ENCODE assay signal across 14 cellular contexts in the genomic region with DNA sequence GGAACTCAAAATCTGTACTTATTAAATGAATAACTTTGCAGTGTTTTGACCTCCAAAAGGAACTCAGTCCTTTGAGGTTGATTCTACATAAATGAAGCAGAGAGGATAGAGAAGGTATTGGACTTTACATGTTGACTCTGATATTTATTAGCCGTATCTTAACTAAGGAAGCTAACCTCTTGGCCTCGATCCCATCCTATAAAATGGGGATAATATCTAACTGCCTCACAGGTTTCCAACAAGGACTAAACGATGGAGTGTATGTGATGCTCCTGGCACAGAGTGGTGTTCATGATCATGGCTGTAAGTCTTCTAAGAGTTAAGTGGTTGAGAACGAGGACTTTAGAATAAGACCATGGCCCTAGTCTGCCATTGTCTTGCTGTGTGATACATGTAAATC. TPM values are rescaled to one million over a fixed set of nuclear protein-coding genes. Genes with fewer than 3 reads are reported as not detected.
DNase-seq lines count a peak whose midpoint lies in the region; ATAC-seq and TF ChIP-seq lines count a peak whose summit lies in the region.
"Had no signal": no experiment of that assay in that cellular context is flagged by ENCODE, and none has a peak within 500 bp of the region (broad histone marks: within the 10 kb centered on the region; RNA-seq: fewer than 3 reads in every experiment).

No MANE protein-coding gene starts in this region.

- TF ChIP-seq CTCF in right atrium auricular region (IDR thresholded peaks at IDR 0.05) = no peak
- no peak for TF ChIP-seq CTCF in LNCaP clone FGC (IDR thresholded peaks at IDR 0.05; ENCODE audit: control insufficient read depth, extremely low read depth, insufficient read depth)
- TF ChIP-seq CTCF in prostate gland (IDR thresholded peaks at IDR 0.05) = no peak

- H3K9ac ChIP-seq in BLaER1 = no peak overlapping the region

- intact Hi-C loops in Right ventricle myocardium superior (cut with DNase I) (no loop called here), prostate gland (cut with DNase I) (no loop called here)

- WGBS in prostate gland = 47% methylated on average over 4 of the region's 4 CpGs

- H3K27me3 ChIP-seq in right atrium auricular region = no peaks in the 10 kb centered on the region
- no peaks in the 10 kb centered on the region for H3K27me3 ChIP-seq in BLaER1
- no peaks in the 10 kb centered on the region for H3K27me3 ChIP-seq in prostate gland (replicated peaks; ENCODE audit: insufficient read depth)
- H3K27me3 ChIP-seq: BLaER1 treated with 17β-estradiol and CSF1 and Interleukin-3, amounts not matched to agents 10 nM and 100 nM had no signal

- DNase-seq in Right ventricle myocardium superior = no peak
- no peak for DNase-seq in right atrium auricular region (ENCODE audit: low spot score)
- peak; percentile 96 for DNase-seq in LNCaP clone FGC (ENCODE audit: low read depth)
- peak; percentile 27 for DNase-seq in prostate gland (ENCODE audit: low spot score)
- no peak for DNase-seq in foreskin melanocyte
- no peak for DNase-seq in activated naive CD4-positive, alpha-beta T cell treated with Interleukin-2 at 50 U/mL for 16 hours
- DNase-seq: 8988T; Calu3; CD8-positive, alpha-beta T cell; DMS79 treated with DMSO at 0.1 percent for 48 hours; GF-D8 had no signal

- H3K36me3 ChIP-seq in right atrium auricular region (no peaks in the 10 kb centered on the region), BLaER1 (no peaks in the 10 kb centered on the region), prostate gland (no peaks in the 10 kb centered on the region)
- H3K36me3 ChIP-seq: BLaER1 treated with 17β-estradiol and CSF1 and Interleukin-3, amounts not matched to agents 10 nM and 100 nM; HAP-1 had no signal

- H3K9me3 ChIP-seq in right atrium auricular region (no peaks in the 10 kb centered on the region), BLaER1 (no peaks in the 10 kb centered on the region), prostate gland (no peaks in the 10 kb centered on the region)
- H3K9me3 ChIP-seq: BLaER1 treated with 17β-estradiol and CSF1 and Interleukin-3, amounts not matched to agents 10 nM and 100 nM; HAP-1 had no signal

- H3K4me2 ChIP-seq in BLaER1 = peak overlapping the region; percentile 9; the same call in 1 of the 2 replicates

- H3K4me3 ChIP-seq in right atrium auricular region (no peak overlapping the region), BLaER1 (no peak overlapping the region), LNCaP clone FGC (ENCODE audit: low read depth, low read length) (no peak overlapping the region), prostate gland (no peak overlapping the region)
- H3K4me3 ChIP-seq: BLaER1 treated with 17β-estradiol and CSF1 and Interleukin-3, amounts not matched to agents 10 nM and 100 nM; HAP-1 had no signal

- H4K20me1 ChIP-seq in BLaER1 = no peaks in the 10 kb centered on the region
- H4K20me1 ChIP-seq: BLaER1 treated with 17β-estradiol and CSF1 and Interleukin-3, amounts not matched to agents 10 nM and 100 nM had no signal

- H3K27ac ChIP-seq in right atrium auricular region = peak overlapping the region in 1 of 2 donors; percentile 6
- no peak overlapping the region for H3K27ac ChIP-seq in BLaER1
- peak overlapping the region in 1 of 2 donors; percentile 15 for H3K27ac ChIP-seq in prostate gland

- no peak for TF ChIP-seq POLR2A in prostate gland (IDR thresholded peaks at IDR 0.05)

- peak; percentile 45 for ATAC-seq in Right ventricle myocardium superior (ENCODE audit: poor library complexity)
- ATAC-seq: CD8-positive, alpha-beta T cell had no signal

- H3K4me1 ChIP-seq in right atrium auricular region = peaks cover 0 to 13% of the 10 kb centered on the region in 2 donors
- H3K4me1 ChIP-seq in BLaER1 = peaks cover 10% of the 10 kb centered on the region
- peaks cover 11% of the 10 kb centered on the region for H3K4me1 ChIP-seq in prostate gland (replicated peaks)

RNA-seq across cellular contexts. Expression of a gene that starts 24.2 kb away (rescaled TPM):
- total RNA-seq in Right ventricle myocardium superior = 41.7 TPM
- total RNA-seq in right atrium auricular region = 10 to 100 TPM; 15.6 to 17.2 TPM
- 10 to 100 TPM; 26.2 to 59.2 TPM for total RNA-seq in prostate gland

Comparison
In these comparisons a context has a peak if more than half of its experiments do, and no peak if none do; other contexts are left out.
1. DNase-seq: peak in LNCaP clone FGC (single experiment) and prostate gland (single experiment); none in Right ventricle myocardium superior (single experiment), right atrium auricular region (single experiment), foreskin melanocyte (single experiment) and activated naive CD4-positive, alpha-beta T cell treated with Interleukin-2 at 50 U/mL for 16 hours (single experiment).